ENCODE assay signal across 7 cellular contexts in the genomic region with DNA sequence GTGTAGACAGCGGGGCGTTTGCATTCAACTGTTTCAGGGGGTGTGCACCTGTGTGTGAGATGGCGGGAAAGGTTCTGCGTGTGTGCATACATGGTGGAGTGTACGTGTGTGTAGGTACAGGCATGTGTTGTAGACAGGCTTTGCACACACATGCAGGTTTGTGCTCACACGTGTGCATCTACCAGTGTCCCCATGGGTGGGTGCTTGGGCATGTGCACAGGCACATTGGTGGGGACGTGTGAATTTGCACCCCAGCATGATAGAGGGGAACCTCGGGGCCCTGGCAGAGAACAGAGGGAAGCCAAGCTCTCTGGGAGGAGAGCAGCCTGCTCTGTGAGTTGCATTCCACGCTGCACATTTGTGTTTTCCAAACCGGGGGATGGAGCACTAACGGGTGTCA.
"Had no signal": no experiment of that assay in that cellular context is flagged by ENCODE, and none has a peak within 500 bp of the region (broad histone marks: within the 10 kb centered on the region; RNA-seq: fewer than 3 reads in every experiment).

No MANE protein-coding gene starts in this region.

- H3K4me2 ChIP-seq: GM23338 had no signal

- FAIRE-seq: H1, H54 had no signal

- H3K27ac Mint-ChIP-seq: GM23338, H9, IgD-negative memory B cell had no signal

- H3K4me3 ChIP-seq: GM23338 had no signal

- H3K4me3 Mint-ChIP-seq: GM23338, H9, IgD-negative memory B cell had no signal

- ATAC-seq: GM23338 had no signal

- H3K4me1 Mint-ChIP-seq: IgD-negative memory B cell had no signal

- H3K27ac ChIP-seq: HL-60 had no signal

- H2AFZ ChIP-seq: GM23338 had no signal

- H3K9me3 Mint-ChIP-seq: GM23338, H9 had no signal

- DNase-seq: H9, HCEC 1CT had no signal
